ENCODE assay signal across 27 cellular contexts in genomic region chr18:39531659-39532058, GRCh38.
"Had no signal": no experiment of that assay in that cellular context is flagged by ENCODE, and none has a peak within 500 bp of the region (broad histone marks: within the 10 kb centered on the region; RNA-seq: fewer than 3 reads in every experiment).

No MANE protein-coding gene starts in this region.

- H3K4me1 ChIP-seq: stomach, suprapubic skin, testis, thyroid gland, tibial artery, tibial nerve, transverse colon, upper lobe of left lung, upper lobe of right lung, uterus, vagina had no signal

- H3K27me3 Mint-ChIP-seq: stimulated activated naive B cell treated with anti-CD40 and anti-IgM and Interleukin-4, amounts not matched to agents 10 μg/mL and 1 μg/mL and 100 μg/mL, for 72 hours; stimulated activated naive CD8-positive, alpha-beta T cell treated with anti-CD3 and anti-CD28 coated beads, Interleukin-15, amount 100 ng/mL, for 72 hours; stimulated activated naive CD8-positive, alpha-beta T cell treated with anti-CD3 and anti-CD28 coated beads, Interleukin-15, Interleukin-2, amounts not matched to agents 100 ng/mL and 50 ng/mL, for 24 hours; type B pancreatic cell had no signal

- DNase-seq: stimulated activated CD4-positive, alpha-beta T cell treated with anti-CD3 and anti-CD28 coated beads, Interleukin-2, amount 100 ng/mL, for 48 hours; stimulated activated CD4-positive, alpha-beta T cell treated with anti-CD3 and anti-CD28 coated beads, Interleukin-4, amount 100 ng/mL, for 1 hour; stimulated activated CD4-positive, alpha-beta T cell treated with anti-CD3 and anti-CD28 coated beads, Interleukin-4, amount 100 ng/mL, for 24 hours; stimulated activated CD4-positive, alpha-beta T cell treated with anti-CD3 and anti-CD28 coated beads, Interleukin-4, amount 100 ng/mL, for 4 hours; stimulated activated CD8-positive, alpha-beta memory T cell treated with anti-CD3 and anti-CD28 coated beads, Interleukin-4, amount 100 ng/mL, for 48 hours; stimulated activated naive B cell treated with anti-CD40 and anti-IgM and Interleukin-4, amounts not matched to agents 10 μg/mL and 1 μg/mL and 100 μg/mL, for 72 hours; stimulated activated naive CD4-positive, alpha-beta T cell; stimulated activated naive CD4-positive, alpha-beta T cell treated with Interleukin-2 at 50 U/mL for 16 hours; stimulated activated naive CD8-positive, alpha-beta T cell treated with anti-CD3 and anti-CD28 coated beads, Interleukin-15, amount 100 ng/mL, for 72 hours; stimulated activated naive CD8-positive, alpha-beta T cell treated with anti-CD3 and anti-CD28 coated beads, Interleukin-15, Interleukin-2, amounts not matched to agents 100 U/mL and 50 U/mL, for 24 hours; stomach; substantia nigra; testis; thyroid gland; tibial artery; transverse colon; upper lobe of left lung; upper lobe of right lung; uterus had no signal

- H3K27ac ChIP-seq: stomach, suprapubic skin, testis, thoracic aorta, thyroid gland, tibial artery, tibial nerve, transverse colon, upper lobe of left lung, upper lobe of right lung, uterus, vagina had no signal

- H3K4me3 ChIP-seq: stomach, suprapubic skin, testis, thoracic aorta, thyroid gland, tibial artery, tibial nerve, transverse colon, upper lobe of left lung, upper lobe of right lung, uterus, vagina had no signal

- H3K9me3 ChIP-seq: stomach, suprapubic skin, testis, thoracic aorta, thyroid gland, tibial artery, tibial nerve, transverse colon, upper lobe of left lung, upper lobe of right lung, uterus, vagina had no signal

- ATAC-seq: stimulated activated effector memory CD8-positive, alpha-beta T cell treated with anti-CD3 and anti-CD28 coated beads, Interleukin-12 subunit alpha, Interleukin-12 subunit beta, amount 100 ng/mL, for 72 hours; stimulated activated naive B cell treated with anti-CD40 and anti-IgM and Interleukin-4, amounts not matched to agents 10 μg/mL and 1 μg/mL and 100 μg/mL, for 72 hours; stimulated activated naive CD8-positive, alpha-beta T cell treated with anti-CD3 and anti-CD28 coated beads, Interleukin-15, amount 100 ng/mL, for 72 hours; stimulated activated naive CD8-positive, alpha-beta T cell treated with anti-CD3 and anti-CD28 coated beads, Interleukin-15, Interleukin-2, amounts not matched to agents 100 U/mL and 50 U/mL, for 24 hours; upper lobe of right lung had no signal

- H3K36me3 Mint-ChIP-seq: stimulated activated effector memory CD8-positive, alpha-beta T cell treated with anti-CD3 and anti-CD28 coated beads, Interleukin-12 subunit alpha, Interleukin-12 subunit beta, amount 100 ng/mL, for 72 hours; stimulated activated naive B cell treated with anti-CD40 and anti-IgM and Interleukin-4, amounts not matched to agents 10 μg/mL and 1 μg/mL and 100 μg/mL, for 72 hours; type B pancreatic cell had no signal

- H3K4me3 Mint-ChIP-seq: stimulated activated effector memory CD8-positive, alpha-beta T cell treated with anti-CD3 and anti-CD28 coated beads, Interleukin-12 subunit alpha, Interleukin-12 subunit beta, amount 100 ng/mL, for 72 hours; stimulated activated naive B cell treated with anti-CD40 and anti-IgM and Interleukin-4, amounts not matched to agents 10 μg/mL and 1 μg/mL and 100 μg/mL, for 72 hours; stimulated activated naive CD8-positive, alpha-beta T cell treated with anti-CD3 and anti-CD28 coated beads, Interleukin-15, amount 100 ng/mL, for 72 hours; stimulated activated naive CD8-positive, alpha-beta T cell treated with anti-CD3 and anti-CD28 coated beads, Interleukin-15, Interleukin-2, amounts not matched to agents 100 ng/mL and 50 ng/mL, for 24 hours; type B pancreatic cell had no signal

- H3K36me3 ChIP-seq: stomach, suprapubic skin, thoracic aorta, thyroid gland, tibial artery, tibial nerve, transverse colon, upper lobe of left lung, upper lobe of right lung, uterus, vagina had no signal

- H3K4me1 Mint-ChIP-seq: stimulated activated effector memory CD8-positive, alpha-beta T cell treated with anti-CD3 and anti-CD28 coated beads, Interleukin-12 subunit alpha, Interleukin-12 subunit beta, amount 100 ng/mL, for 72 hours; stimulated activated naive B cell treated with anti-CD40 and anti-IgM and Interleukin-4, amounts not matched to agents 10 μg/mL and 1 μg/mL and 100 μg/mL, for 72 hours; stimulated activated naive CD8-positive, alpha-beta T cell treated with anti-CD3 and anti-CD28 coated beads, Interleukin-15, amount 100 ng/mL, for 72 hours had no signal

- H3K9me3 Mint-ChIP-seq: stimulated activated naive CD8-positive, alpha-beta T cell treated with anti-CD3 and anti-CD28 coated beads, Interleukin-15, Interleukin-2, amounts not matched to agents 100 ng/mL and 50 ng/mL, for 24 hours; type B pancreatic cell had no signal

- H3K27ac Mint-ChIP-seq: stimulated activated effector memory CD8-positive, alpha-beta T cell treated with anti-CD3 and anti-CD28 coated beads, Interleukin-12 subunit alpha, Interleukin-12 subunit beta, amount 100 ng/mL, for 72 hours; stimulated activated naive B cell treated with anti-CD40 and anti-IgM and Interleukin-4, amounts not matched to agents 10 μg/mL and 1 μg/mL and 100 μg/mL, for 72 hours; stimulated activated naive CD8-positive, alpha-beta T cell treated with anti-CD3 and anti-CD28 coated beads, Interleukin-15, amount 100 ng/mL, for 72 hours; stimulated activated naive CD8-positive, alpha-beta T cell treated with anti-CD3 and anti-CD28 coated beads, Interleukin-15, Interleukin-2, amounts not matched to agents 100 ng/mL and 50 ng/mL, for 24 hours; type B pancreatic cell had no signal

- H3K27me3 ChIP-seq: stomach, suprapubic skin, testis, thyroid gland, tibial artery, tibial nerve, transverse colon, upper lobe of left lung, upper lobe of right lung, uterus, vagina had no signal

- FAIRE-seq: urothelium cell line had no signal
